34 cellular contexts compared by ENCODE assay signal in genomic region chr7:152180048-152180447, GRCh38.
"Had no signal": no experiment of that assay in that cellular context is flagged by ENCODE, and none has a peak within 500 bp of the region (broad histone marks: within the 10 kb centered on the region; RNA-seq: fewer than 3 reads in every experiment).

No MANE protein-coding gene starts in this region.

- H3K4me1 ChIP-seq: adrenal gland, body of pancreas, breast epithelium had no signal

- H3K9me3 Mint-ChIP-seq: activated CD4-positive, alpha-beta memory T cell treated with anti-CD3 and anti-CD28 coated beads, Interleukin-2, amount 10 ng/mL, durations not matched to agents 7 days and 5 days; activated CD4-positive, alpha-beta T cell treated with anti-CD3 and anti-CD28 coated beads, Interleukin-2, amount 10 ng/mL, durations not matched to agents 7 days and 5 days; activated naive CD4-positive, alpha-beta T cell treated with anti-CD3 and anti-CD28 coated beads for 36 hours; activated naive CD4-positive, alpha-beta T cell treated with anti-CD3 and anti-CD28 coated beads, Interleukin-2, amount 50 U/mL, for 72 hours; activated naive CD8-positive, alpha-beta T cell treated with anti-CD3 and anti-CD28 coated beads for 36 hours; activated T-cell treated with anti-CD3 and anti-CD28 coated beads, Interleukin-2, amount 50 U/mL, for 24 hours; activated T-helper 17 cell treated with anti-CD3 and anti-CD28 coated beads, Interleukin-2, amount 50 U/mL, for 72 hours; T-cell; T-helper 2 cell treated with Interferon-gamma antibody and Interleukin-4, amounts not matched to agents 5 μg/mL and 100 μg/mL, for 36 hours had no signal

- DNase-seq: activated CD4-positive, alpha-beta memory T cell treated with anti-CD3 and anti-CD28 coated beads, Interleukin-2, amount 10 ng/mL, durations not matched to agents 7 days and 5 days; activated CD4-positive, alpha-beta T cell treated with anti-CD3 and anti-CD28 coated beads for 1 hour; activated CD4-positive, alpha-beta T cell treated with anti-CD3 and anti-CD28 coated beads for 36 hours; activated CD4-positive, alpha-beta T cell treated with anti-CD3 and anti-CD28 coated beads for 48 hours; activated CD4-positive, alpha-beta T cell treated with anti-CD3 and anti-CD28 coated beads, Interleukin-2, amount 10 ng/mL, durations not matched to agents 7 days and 5 days; activated CD4-positive, alpha-beta T cell treated with anti-CD3 and anti-CD28 coated beads, Interleukin-2, amount 50 U/mL, for 48 hours; activated CD4-positive, CD25-positive, alpha-beta regulatory T cell; activated CD8-positive, alpha-beta memory T cell treated with anti-CD3 and anti-CD28 coated beads for 24 hours; activated CD8-positive, alpha-beta memory T cell treated with anti-CD3 and anti-CD28 coated beads, Interleukin-2, amount 10 ng/mL, durations not matched to agents 7 days and 5 days; activated CD8-positive, alpha-beta memory T cell treated with anti-CD3 and anti-CD28 coated beads, Interleukin-2, amount 50 U/mL, for 48 hours; activated CD8-positive, alpha-beta T cell treated with anti-CD3 and anti-CD28 coated beads, Interleukin-2, amount 10 ng/mL, durations not matched to agents 7 days and 5 days; activated effector memory CD4-positive, alpha-beta T cell treated with anti-CD3 and anti-CD28 coated beads, Interleukin-2, amount 50 U/mL, for 16 hours; activated gamma-delta T cell treated with Interleukin-2 at 50 U/mL for 16 hours; activated naive CD4-positive, alpha-beta T cell; activated naive CD4-positive, alpha-beta T cell treated with anti-CD3 and anti-CD28 coated beads for 36 hours; activated naive CD4-positive, alpha-beta T cell treated with anti-CD3 and anti-CD28 coated beads, Interleukin-2, amount 50 U/mL, for 16 hours; activated naive CD8-positive, alpha-beta T cell treated with anti-CD3 and anti-CD28 coated beads for 36 hours; activated T-cell treated with anti-CD3 and anti-CD28 coated beads, Interleukin-2, amount 50 U/mL, for 24 hours; activated T-cell treated with anti-CD3 and anti-CD28 coated beads, Interleukin-2, amount 50 U/mL, for 48 hours; amniotic stem cell; aorta; brain microvascular endothelial cell; central memory CD4-positive, alpha-beta T cell; T-cell; T-helper 2 cell; T-helper 9 cell had no signal

- H3K4me3 ChIP-seq: adrenal gland, body of pancreas, breast epithelium had no signal

- H3K27me3 Mint-ChIP-seq: activated CD4-positive, alpha-beta memory T cell treated with anti-CD3 and anti-CD28 coated beads, Interleukin-2, amount 10 ng/mL, durations not matched to agents 7 days and 5 days; activated CD4-positive, alpha-beta T cell treated with anti-CD3 and anti-CD28 coated beads for 36 hours; activated CD4-positive, alpha-beta T cell treated with anti-CD3 and anti-CD28 coated beads, Interleukin-2, amount 10 ng/mL, durations not matched to agents 7 days and 5 days; activated CD8-positive, alpha-beta memory T cell treated with anti-CD3 and anti-CD28 coated beads, Interleukin-2, amount 10 ng/mL, durations not matched to agents 7 days and 5 days; activated naive CD8-positive, alpha-beta T cell treated with anti-CD3 and anti-CD28 coated beads for 36 hours; activated T-cell treated with anti-CD3 and anti-CD28 coated beads, Interleukin-2, amount 50 U/mL, for 24 hours; activated T-helper 17 cell treated with anti-CD3 and anti-CD28 coated beads, Interleukin-2, amount 50 U/mL, for 72 hours; T-cell had no signal

- H3K27me3 ChIP-seq: adrenal gland, body of pancreas, brain microvascular endothelial cell, breast epithelium had no signal

- H3K27ac Mint-ChIP-seq: activated CD4-positive, alpha-beta memory T cell treated with anti-CD3 and anti-CD28 coated beads, Interleukin-2, amount 10 ng/mL, durations not matched to agents 7 days and 5 days; activated CD4-positive, alpha-beta T cell treated with anti-CD3 and anti-CD28 coated beads for 36 hours; activated CD4-positive, alpha-beta T cell treated with anti-CD3 and anti-CD28 coated beads, Interleukin-2, amount 10 ng/mL, durations not matched to agents 7 days and 5 days; activated CD8-positive, alpha-beta memory T cell treated with anti-CD3 and anti-CD28 coated beads, Interleukin-2, amount 10 ng/mL, durations not matched to agents 7 days and 5 days; activated CD8-positive, alpha-beta T cell treated with anti-CD3 and anti-CD28 coated beads, Interleukin-2, amount 10 ng/mL, durations not matched to agents 7 days and 5 days; activated naive CD4-positive, alpha-beta T cell treated with anti-CD3 and anti-CD28 coated beads for 36 hours; activated naive CD8-positive, alpha-beta T cell treated with anti-CD3 and anti-CD28 coated beads for 36 hours; activated T-helper 17 cell treated with anti-CD3 and anti-CD28 coated beads, Interleukin-2, amount 50 U/mL, for 72 hours; T-cell; T-helper 2 cell treated with Interferon-gamma antibody and Interleukin-4, amounts not matched to agents 5 μg/mL and 100 μg/mL, for 36 hours had no signal

- H3K27ac ChIP-seq: adrenal gland, body of pancreas, brain microvascular endothelial cell, breast epithelium, VCaP had no signal

- H3K36me3 ChIP-seq: breast epithelium had no signal

- ATAC-seq: activated CD4-positive, alpha-beta T cell treated with anti-CD3 and anti-CD28 coated beads for 36 hours; activated CD4-positive, CD25-positive, alpha-beta regulatory T cell treated with anti-CD3 and anti-CD28 coated beads, Interleukin-2, amount 50 U/mL, for 24 hours; activated CD8-positive, alpha-beta memory T cell treated with anti-CD3 and anti-CD28 coated beads, Interleukin-2, amount 10 ng/mL, durations not matched to agents 7 days and 5 days; activated CD8-positive, alpha-beta T cell treated with anti-CD3 and anti-CD28 coated beads, Interleukin-2, amount 10 ng/mL, durations not matched to agents 7 days and 5 days; activated naive CD4-positive, alpha-beta T cell treated with anti-CD3 and anti-CD28 coated beads, Interleukin-2, amount 50 U/mL, for 72 hours; activated T-helper 17 cell treated with anti-CD3 and anti-CD28 coated beads, Interleukin-2, amount 50 U/mL, for 72 hours; body of pancreas; T-cell had no signal

- H3K9me3 ChIP-seq: adrenal gland, body of pancreas, breast epithelium had no signal

- H3K4me3 Mint-ChIP-seq: activated CD4-positive, alpha-beta memory T cell treated with anti-CD3 and anti-CD28 coated beads, Interleukin-2, amount 10 ng/mL, durations not matched to agents 7 days and 5 days; activated CD4-positive, alpha-beta T cell treated with anti-CD3 and anti-CD28 coated beads for 36 hours; activated CD4-positive, alpha-beta T cell treated with anti-CD3 and anti-CD28 coated beads, Interleukin-2, amount 10 ng/mL, durations not matched to agents 7 days and 5 days; activated CD8-positive, alpha-beta memory T cell treated with anti-CD3 and anti-CD28 coated beads, Interleukin-2, amount 10 ng/mL, durations not matched to agents 7 days and 5 days; activated CD8-positive, alpha-beta T cell treated with anti-CD3 and anti-CD28 coated beads, Interleukin-2, amount 10 ng/mL, durations not matched to agents 7 days and 5 days; activated naive CD4-positive, alpha-beta T cell treated with anti-CD3 and anti-CD28 coated beads for 36 hours; activated naive CD8-positive, alpha-beta T cell treated with anti-CD3 and anti-CD28 coated beads for 36 hours; activated T-cell treated with anti-CD3 and anti-CD28 coated beads, Interleukin-2, amount 50 U/mL, for 24 hours; activated T-helper 17 cell treated with anti-CD3 and anti-CD28 coated beads, Interleukin-2, amount 50 U/mL, for 72 hours; T-cell; T-helper 2 cell treated with Interferon-gamma antibody and Interleukin-4, amounts not matched to agents 5 μg/mL and 100 μg/mL, for 36 hours had no signal
